ENCODE assay signal across 2 cellular contexts in the genomic region with DNA sequence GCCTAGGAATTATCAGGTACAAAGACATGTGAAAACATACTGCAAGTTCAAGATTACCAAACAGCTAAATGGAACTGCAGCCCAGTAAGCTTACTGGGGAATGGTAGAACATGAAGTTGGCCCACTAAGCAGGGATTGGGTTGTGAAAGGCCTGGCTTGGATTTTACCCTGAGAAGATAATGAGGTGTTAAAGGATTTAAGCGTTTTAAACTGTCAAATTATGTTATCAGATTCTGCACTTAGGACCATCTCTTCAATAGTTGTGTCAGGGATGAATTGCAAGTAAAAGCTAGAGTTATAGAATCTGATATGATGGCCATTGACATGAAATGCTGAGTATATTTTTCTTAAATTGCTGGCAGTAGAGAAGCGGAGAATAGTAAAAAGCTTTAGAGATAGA.
TF ChIP-seq lines count a peak whose summit lies in the region.

No MANE protein-coding gene starts in this region.

TF ChIP-seq in WTC11, 78 proteins besides CTCF, POLR2A, EP300 and RAD21 (continued from another document):
- TF ChIP-seq, protein P1, sequence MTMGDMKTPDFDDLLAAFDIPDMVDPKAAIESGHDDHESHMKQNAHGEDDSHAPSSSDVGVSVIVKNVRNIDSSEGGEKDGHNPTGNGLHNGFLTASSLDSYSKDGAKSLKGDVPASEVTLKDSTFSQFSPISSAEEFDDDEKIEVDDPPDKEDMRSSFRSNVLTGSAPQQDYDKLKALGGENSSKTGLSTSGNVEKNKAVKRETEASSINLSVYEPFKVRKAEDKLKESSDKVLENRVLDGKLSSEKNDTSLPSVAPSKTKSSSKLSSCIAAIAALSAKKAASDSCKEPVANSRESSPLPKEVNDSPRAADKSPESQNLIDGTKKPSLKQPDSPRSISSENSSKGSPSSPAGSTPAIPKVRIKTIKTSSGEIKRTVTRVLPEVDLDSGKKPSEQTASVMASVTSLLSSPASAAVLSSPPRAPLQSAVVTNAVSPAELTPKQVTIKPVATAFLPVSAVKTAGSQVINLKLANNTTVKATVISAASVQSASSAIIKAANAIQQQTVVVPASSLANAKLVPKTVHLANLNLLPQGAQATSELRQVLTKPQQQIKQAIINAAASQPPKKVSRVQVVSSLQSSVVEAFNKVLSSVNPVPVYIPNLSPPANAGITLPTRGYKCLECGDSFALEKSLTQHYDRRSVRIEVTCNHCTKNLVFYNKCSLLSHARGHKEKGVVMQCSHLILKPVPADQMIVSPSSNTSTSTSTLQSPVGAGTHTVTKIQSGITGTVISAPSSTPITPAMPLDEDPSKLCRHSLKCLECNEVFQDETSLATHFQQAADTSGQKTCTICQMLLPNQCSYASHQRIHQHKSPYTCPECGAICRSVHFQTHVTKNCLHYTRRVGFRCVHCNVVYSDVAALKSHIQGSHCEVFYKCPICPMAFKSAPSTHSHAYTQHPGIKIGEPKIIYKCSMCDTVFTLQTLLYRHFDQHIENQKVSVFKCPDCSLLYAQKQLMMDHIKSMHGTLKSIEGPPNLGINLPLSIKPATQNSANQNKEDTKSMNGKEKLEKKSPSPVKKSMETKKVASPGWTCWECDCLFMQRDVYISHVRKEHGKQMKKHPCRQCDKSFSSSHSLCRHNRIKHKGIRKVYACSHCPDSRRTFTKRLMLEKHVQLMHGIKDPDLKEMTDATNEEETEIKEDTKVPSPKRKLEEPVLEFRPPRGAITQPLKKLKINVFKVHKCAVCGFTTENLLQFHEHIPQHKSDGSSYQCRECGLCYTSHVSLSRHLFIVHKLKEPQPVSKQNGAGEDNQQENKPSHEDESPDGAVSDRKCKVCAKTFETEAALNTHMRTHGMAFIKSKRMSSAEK (CRISPR knock-in tag; IDR thresholded peaks at IDR 0.05; ENCODE audit: borderline replicate concordance) = no peak
- TF ChIP-seq ATF1 (CRISPR knock-in tag; IDR thresholded peaks at IDR 0.05) = no peak
- TF ChIP-seq, protein P2, sequence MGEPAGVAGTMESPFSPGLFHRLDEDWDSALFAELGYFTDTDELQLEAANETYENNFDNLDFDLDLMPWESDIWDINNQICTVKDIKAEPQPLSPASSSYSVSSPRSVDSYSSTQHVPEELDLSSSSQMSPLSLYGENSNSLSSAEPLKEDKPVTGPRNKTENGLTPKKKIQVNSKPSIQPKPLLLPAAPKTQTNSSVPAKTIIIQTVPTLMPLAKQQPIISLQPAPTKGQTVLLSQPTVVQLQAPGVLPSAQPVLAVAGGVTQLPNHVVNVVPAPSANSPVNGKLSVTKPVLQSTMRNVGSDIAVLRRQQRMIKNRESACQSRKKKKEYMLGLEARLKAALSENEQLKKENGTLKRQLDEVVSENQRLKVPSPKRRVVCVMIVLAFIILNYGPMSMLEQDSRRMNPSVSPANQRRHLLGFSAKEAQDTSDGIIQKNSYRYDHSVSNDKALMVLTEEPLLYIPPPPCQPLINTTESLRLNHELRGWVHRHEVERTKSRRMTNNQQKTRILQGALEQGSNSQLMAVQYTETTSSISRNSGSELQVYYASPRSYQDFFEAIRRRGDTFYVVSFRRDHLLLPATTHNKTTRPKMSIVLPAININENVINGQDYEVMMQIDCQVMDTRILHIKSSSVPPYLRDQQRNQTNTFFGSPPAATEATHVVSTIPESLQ (CRISPR knock-in tag; IDR thresholded peaks at IDR 0.05) = no peak
- TF ChIP-seq RORB (CRISPR knock-in tag; IDR thresholded peaks at IDR 0.05) = no peak
- TF ChIP-seq ELF4 (CRISPR knock-in tag; IDR thresholded peaks at IDR 0.05; ENCODE audit: low read depth) = no peak
- TF ChIP-seq SMAD3 (CRISPR knock-in tag; IDR thresholded peaks at IDR 0.05; ENCODE audit: borderline replicate concordance) = no peak
- no peak for TF ChIP-seq MYBL2 (CRISPR knock-in tag; IDR thresholded peaks at IDR 0.05)
- TF ChIP-seq RELA (CRISPR knock-in tag; IDR thresholded peaks at IDR 0.05; ENCODE audit: borderline replicate concordance) = no peak
- no peak for TF ChIP-seq NFATC4 (CRISPR knock-in tag; IDR thresholded peaks at IDR 0.05)
- TF ChIP-seq JAZF1 (CRISPR knock-in tag; IDR thresholded peaks at IDR 0.05) = no peak
- no peak for TF ChIP-seq CREB1 (CRISPR knock-in tag; IDR thresholded peaks at IDR 0.05)
- no peak for TF ChIP-seq NFYB (CRISPR knock-in tag; conservative IDR thresholded peaks at IDR 0.05; ENCODE audit: low read depth)
- no peak for TF ChIP-seq ZNF423 (CRISPR knock-in tag; IDR thresholded peaks at IDR 0.05)
- no peak for TF ChIP-seq OVOL2 (CRISPR knock-in tag; IDR thresholded peaks at IDR 0.05; ENCODE audit: borderline replicate concordance)
- TF ChIP-seq, protein P3, sequence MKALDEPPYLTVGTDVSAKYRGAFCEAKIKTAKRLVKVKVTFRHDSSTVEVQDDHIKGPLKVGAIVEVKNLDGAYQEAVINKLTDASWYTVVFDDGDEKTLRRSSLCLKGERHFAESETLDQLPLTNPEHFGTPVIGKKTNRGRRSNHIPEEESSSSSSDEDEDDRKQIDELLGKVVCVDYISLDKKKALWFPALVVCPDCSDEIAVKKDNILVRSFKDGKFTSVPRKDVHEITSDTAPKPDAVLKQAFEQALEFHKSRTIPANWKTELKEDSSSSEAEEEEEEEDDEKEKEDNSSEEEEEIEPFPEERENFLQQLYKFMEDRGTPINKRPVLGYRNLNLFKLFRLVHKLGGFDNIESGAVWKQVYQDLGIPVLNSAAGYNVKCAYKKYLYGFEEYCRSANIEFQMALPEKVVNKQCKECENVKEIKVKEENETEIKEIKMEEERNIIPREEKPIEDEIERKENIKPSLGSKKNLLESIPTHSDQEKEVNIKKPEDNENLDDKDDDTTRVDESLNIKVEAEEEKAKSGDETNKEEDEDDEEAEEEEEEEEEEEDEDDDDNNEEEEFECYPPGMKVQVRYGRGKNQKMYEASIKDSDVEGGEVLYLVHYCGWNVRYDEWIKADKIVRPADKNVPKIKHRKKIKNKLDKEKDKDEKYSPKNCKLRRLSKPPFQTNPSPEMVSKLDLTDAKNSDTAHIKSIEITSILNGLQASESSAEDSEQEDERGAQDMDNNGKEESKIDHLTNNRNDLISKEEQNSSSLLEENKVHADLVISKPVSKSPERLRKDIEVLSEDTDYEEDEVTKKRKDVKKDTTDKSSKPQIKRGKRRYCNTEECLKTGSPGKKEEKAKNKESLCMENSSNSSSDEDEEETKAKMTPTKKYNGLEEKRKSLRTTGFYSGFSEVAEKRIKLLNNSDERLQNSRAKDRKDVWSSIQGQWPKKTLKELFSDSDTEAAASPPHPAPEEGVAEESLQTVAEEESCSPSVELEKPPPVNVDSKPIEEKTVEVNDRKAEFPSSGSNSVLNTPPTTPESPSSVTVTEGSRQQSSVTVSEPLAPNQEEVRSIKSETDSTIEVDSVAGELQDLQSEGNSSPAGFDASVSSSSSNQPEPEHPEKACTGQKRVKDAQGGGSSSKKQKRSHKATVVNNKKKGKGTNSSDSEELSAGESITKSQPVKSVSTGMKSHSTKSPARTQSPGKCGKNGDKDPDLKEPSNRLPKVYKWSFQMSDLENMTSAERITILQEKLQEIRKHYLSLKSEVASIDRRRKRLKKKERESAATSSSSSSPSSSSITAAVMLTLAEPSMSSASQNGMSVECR (CRISPR knock-in tag; IDR thresholded peaks at IDR 0.05; ENCODE audit: borderline replicate concordance) = no peak

TF ChIP-seq in HepG2, 621 proteins besides CTCF, POLR2A, EP300 and RAD21 (continued from another document):
- TF ChIP-seq, protein P4, sequence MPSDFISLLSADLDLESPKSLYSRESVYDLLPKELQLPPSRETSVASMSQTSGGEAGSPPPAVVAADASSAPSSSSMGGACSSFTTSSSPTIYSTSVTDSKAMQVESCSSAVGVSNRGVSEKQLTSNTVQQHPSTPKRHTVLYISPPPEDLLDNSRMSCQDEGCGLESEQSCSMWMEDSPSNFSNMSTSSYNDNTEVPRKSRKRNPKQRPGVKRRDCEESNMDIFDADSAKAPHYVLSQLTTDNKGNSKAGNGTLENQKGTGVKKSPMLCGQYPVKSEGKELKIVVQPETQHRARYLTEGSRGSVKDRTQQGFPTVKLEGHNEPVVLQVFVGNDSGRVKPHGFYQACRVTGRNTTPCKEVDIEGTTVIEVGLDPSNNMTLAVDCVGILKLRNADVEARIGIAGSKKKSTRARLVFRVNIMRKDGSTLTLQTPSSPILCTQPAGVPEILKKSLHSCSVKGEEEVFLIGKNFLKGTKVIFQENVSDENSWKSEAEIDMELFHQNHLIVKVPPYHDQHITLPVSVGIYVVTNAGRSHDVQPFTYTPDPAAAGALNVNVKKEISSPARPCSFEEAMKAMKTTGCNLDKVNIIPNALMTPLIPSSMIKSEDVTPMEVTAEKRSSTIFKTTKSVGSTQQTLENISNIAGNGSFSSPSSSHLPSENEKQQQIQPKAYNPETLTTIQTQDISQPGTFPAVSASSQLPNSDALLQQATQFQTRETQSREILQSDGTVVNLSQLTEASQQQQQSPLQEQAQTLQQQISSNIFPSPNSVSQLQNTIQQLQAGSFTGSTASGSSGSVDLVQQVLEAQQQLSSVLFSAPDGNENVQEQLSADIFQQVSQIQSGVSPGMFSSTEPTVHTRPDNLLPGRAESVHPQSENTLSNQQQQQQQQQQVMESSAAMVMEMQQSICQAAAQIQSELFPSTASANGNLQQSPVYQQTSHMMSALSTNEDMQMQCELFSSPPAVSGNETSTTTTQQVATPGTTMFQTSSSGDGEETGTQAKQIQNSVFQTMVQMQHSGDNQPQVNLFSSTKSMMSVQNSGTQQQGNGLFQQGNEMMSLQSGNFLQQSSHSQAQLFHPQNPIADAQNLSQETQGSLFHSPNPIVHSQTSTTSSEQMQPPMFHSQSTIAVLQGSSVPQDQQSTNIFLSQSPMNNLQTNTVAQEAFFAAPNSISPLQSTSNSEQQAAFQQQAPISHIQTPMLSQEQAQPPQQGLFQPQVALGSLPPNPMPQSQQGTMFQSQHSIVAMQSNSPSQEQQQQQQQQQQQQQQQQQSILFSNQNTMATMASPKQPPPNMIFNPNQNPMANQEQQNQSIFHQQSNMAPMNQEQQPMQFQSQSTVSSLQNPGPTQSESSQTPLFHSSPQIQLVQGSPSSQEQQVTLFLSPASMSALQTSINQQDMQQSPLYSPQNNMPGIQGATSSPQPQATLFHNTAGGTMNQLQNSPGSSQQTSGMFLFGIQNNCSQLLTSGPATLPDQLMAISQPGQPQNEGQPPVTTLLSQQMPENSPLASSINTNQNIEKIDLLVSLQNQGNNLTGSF (CRISPR knock-in tag; IDR thresholded peaks at IDR 0.05) = no peak
- TF ChIP-seq KLF16 (CRISPR knock-in tag; IDR thresholded peaks at IDR 0.05) (no peak), SAP130 (CRISPR knock-in tag; IDR thresholded peaks at IDR 0.05; ENCODE audit: low read depth) (no peak), PCBP1 (IDR thresholded peaks at IDR 0.05; ENCODE audit: borderline replicate concordance, low read depth, low read length) (no peak), FOXK1 (CRISPR knock-in tag; IDR thresholded peaks at IDR 0.05; ENCODE audit: borderline replicate concordance, low read depth) (no peak), HNF4A (CRISPR knock-in tag; IDR thresholded peaks at IDR 0.05) (no peak), ZNF552 (CRISPR knock-in tag; IDR thresholded peaks at IDR 0.05; ENCODE audit: borderline replicate concordance) (no peak), ATF1 (CRISPR knock-in tag; IDR thresholded peaks at IDR 0.05) (no peak), ZNF660 (CRISPR knock-in tag; IDR thresholded peaks at IDR 0.05; ENCODE audit: borderline replicate concordance, low read depth) (no peak), JUN (CRISPR knock-in tag; IDR thresholded peaks at IDR 0.05) (no peak), ZNF788 (CRISPR knock-in tag; IDR thresholded peaks at IDR 0.05; ENCODE audit: borderline replicate concordance) (no peak), TOE1 (CRISPR knock-in tag; IDR thresholded peaks at IDR 0.05) (no peak)
- TF ChIP-seq, protein P5, sequence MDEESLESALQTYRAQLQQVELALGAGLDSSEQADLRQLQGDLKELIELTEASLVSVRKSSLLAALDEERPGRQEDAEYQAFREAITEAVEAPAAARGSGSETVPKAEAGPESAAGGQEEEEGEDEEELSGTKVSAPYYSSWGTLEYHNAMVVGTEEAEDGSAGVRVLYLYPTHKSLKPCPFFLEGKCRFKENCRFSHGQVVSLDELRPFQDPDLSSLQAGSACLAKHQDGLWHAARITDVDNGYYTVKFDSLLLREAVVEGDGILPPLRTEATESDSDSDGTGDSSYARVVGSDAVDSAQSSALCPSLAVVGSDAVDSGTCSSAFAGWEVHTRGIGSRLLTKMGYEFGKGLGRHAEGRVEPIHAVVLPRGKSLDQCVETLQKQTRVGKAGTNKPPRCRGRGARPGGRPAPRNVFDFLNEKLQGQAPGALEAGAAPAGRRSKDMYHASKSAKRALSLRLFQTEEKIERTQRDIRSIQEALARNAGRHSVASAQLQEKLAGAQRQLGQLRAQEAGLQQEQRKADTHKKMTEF (CRISPR knock-in tag; IDR thresholded peaks at IDR 0.05) = no peak
- TF ChIP-seq, protein P6, sequence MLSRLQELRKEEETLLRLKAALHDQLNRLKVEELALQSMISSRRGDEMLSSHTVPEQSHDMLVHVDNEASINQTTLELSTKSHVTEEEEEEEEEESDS (CRISPR knock-in tag; IDR thresholded peaks at IDR 0.05; ENCODE audit: borderline replicate concordance) = no peak
- TF ChIP-seq, protein P7, sequence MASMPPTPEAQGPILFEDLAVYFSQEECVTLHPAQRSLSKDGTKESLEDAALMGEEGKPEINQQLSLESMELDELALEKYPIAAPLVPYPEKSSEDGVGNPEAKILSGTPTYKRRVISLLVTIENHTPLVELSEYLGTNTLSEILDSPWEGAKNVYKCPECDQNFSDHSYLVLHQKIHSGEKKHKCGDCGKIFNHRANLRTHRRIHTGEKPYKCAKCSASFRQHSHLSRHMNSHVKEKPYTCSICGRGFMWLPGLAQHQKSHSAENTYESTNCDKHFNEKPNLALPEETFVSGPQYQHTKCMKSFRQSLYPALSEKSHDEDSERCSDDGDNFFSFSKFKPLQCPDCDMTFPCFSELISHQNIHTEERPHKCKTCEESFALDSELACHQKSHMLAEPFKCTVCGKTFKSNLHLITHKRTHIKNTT (CRISPR knock-in tag; IDR thresholded peaks at IDR 0.05) = no peak
